Comparison of ENCODE assay signal across 2 cellular contexts in the genomic region with DNA sequence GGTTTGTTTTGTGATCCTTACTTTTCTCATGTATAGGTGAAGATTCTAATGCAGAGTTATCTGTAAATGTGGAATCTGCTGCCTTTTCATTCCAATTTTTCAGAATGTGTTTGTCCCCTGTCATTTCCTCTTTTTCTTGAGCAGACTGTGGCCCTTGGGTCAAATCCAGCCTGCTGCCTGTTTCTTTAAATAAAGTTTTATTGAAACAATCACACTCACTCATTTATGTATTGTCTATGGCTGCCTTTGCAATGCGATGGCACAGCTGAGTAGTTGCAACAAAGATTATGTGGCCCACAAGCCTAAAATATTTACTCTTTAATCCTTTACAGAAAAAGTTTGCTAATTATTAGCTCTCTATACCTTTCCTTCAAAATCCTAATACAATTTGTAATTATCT.
TF ChIP-seq lines count a peak whose summit lies in the region.

No MANE protein-coding gene starts in this region.

TF ChIP-seq in HepG2, 621 proteins besides CTCF, POLR2A, EP300 and RAD21:
- TF ChIP-seq, protein P1, sequence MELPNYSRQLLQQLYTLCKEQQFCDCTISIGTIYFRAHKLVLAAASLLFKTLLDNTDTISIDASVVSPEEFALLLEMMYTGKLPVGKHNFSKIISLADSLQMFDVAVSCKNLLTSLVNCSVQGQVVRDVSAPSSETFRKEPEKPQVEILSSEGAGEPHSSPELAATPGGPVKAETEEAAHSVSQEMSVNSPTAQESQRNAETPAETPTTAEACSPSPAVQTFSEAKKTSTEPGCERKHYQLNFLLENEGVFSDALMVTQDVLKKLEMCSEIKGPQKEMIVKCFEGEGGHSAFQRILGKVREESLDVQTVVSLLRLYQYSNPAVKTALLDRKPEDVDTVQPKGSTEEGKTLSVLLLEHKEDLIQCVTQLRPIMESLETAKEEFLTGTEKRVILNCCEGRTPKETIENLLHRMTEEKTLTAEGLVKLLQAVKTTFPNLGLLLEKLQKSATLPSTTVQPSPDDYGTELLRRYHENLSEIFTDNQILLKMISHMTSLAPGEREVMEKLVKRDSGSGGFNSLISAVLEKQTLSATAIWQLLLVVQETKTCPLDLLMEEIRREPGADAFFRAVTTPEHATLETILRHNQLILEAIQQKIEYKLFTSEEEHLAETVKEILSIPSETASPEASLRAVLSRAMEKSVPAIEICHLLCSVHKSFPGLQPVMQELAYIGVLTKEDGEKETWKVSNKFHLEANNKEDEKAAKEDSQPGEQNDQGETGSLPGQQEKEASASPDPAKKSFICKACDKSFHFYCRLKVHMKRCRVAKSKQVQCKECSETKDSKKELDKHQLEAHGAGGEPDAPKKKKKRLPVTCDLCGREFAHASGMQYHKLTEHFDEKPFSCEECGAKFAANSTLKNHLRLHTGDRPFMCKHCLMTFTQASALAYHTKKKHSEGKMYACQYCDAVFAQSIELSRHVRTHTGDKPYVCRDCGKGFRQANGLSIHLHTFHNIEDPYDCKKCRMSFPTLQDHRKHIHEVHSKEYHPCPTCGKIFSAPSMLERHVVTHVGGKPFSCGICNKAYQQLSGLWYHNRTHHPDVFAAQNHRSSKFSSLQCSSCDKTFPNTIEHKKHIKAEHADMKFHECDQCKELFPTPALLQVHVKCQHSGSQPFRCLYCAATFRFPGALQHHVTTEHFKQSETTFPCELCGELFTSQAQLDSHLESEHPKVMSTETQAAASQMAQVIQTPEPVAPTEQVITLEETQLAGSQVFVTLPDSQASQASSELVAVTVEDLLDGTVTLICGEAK (IDR thresholded peaks at IDR 0.05) = no peak
- TF ChIP-seq, protein P1 (CRISPR knock-in tag; IDR thresholded peaks at IDR 0.05) = peak; percentile 37; the same call in 1 of the 2 replicates
- no peak for TF ChIP-seq SNRNP70 (IDR thresholded peaks at IDR 0.05; ENCODE audit: low read depth, low read length)

TF ChIP-seq in GM12878, 131 proteins besides CTCF, POLR2A, EP300 and RAD21:
- TF ChIP-seq, protein P1 (IDR thresholded peaks at IDR 0.05; ENCODE audit: borderline replicate concordance) = peak; percentile 62
- TF ChIP-seq YY1 (IDR thresholded peaks at IDR 0.05; ENCODE audit: low read depth, low read length) = no peak
- no peak for TF ChIP-seq FOXK2 (IDR thresholded peaks at IDR 0.05)
- TF ChIP-seq ZSCAN29 (IDR thresholded peaks at IDR 0.05) = no peak
